ENCODE assay signal across 10 cellular contexts in genomic region chr16:9112166-9112843, GRCh38. TPM values are rescaled to one million over a fixed set of nuclear protein-coding genes. Genes with fewer than 3 reads are reported as not detected.
A peak's percentile ranks its signal among the peaks of the same experiment; 100 is the strongest.
DNase-seq lines count a peak whose midpoint lies in the region; ATAC-seq and TF ChIP-seq lines count a peak whose summit lies in the region.
"Had no signal": no experiment of that assay in that cellular context is flagged by ENCODE, and none has a peak within 500 bp of the region (broad histone marks: within the 10 kb centered on the region; RNA-seq: fewer than 3 reads in every experiment).

No MANE protein-coding gene starts in this region.

- H3K9me3 Mint-ChIP-seq in CD8-positive, alpha-beta T cell = no peaks in the 10 kb centered on the region

- intact Hi-C loops in CD8-positive, alpha-beta T cell (cut with DNase I, micrococcal nuclease) = loop anchor here in 1 of 2 experiments (2.0 kb wide), 1 partner anchor 16 kb away; no protein-coding TSS in a partner anchor

- peaks cover 47% of the 10 kb centered on the region for H3K79me2 ChIP-seq in parathyroid adenoma

- H2AFZ ChIP-seq in parathyroid adenoma = no peak overlapping the region

- no peak for DNase-seq in CD8-positive, alpha-beta T cell
- DNase-seq in T-helper 17 cell = no peak
- DNase-seq in right atrium auricular region (ENCODE audit: low spot score) = peak; percentile 57
- DNase-seq in T-helper 2 cell = no peak
- DNase-seq in ureter (ENCODE audit: low spot score) = no peak
- DNase-seq in activated CD4-positive, alpha-beta T cell treated with anti-CD3 and anti-CD28 coated beads for 48 hours = no peak
- DNase-seq in RPMI8226 = no peak
- DNase-seq: DND-41; stimulated activated CD4-positive, alpha-beta T cell treated with anti-CD3 and anti-CD28 coated beads, Interleukin-4, amount 100 ng/mL, for 4 hours had no signal

- POLR2A ChIA-PET in CD8-positive, alpha-beta T cell (lab: Charles Lee) = interaction anchor here (1.6 kb wide), 1 partner anchor 10 kb away, joined by 5 read pairs; no protein-coding TSS in a partner anchor

- peak overlapping the region; percentile 19 for H3K4me2 ChIP-seq in parathyroid adenoma (ENCODE audit: low read length)

- H3K4me3 ChIP-seq in CD8-positive, alpha-beta T cell (ENCODE audit: low read depth, low read length) = no peak overlapping the region
- H3K4me3 ChIP-seq in right atrium auricular region (no peak overlapping the region), parathyroid adenoma (ENCODE audit: low read depth, low read length) (no peak overlapping the region)

- peaks cover 86% of the 10 kb centered on the region for H3K36me3 Mint-ChIP-seq in CD8-positive, alpha-beta T cell
- H3K36me3 Mint-ChIP-seq in T-helper 17 cell (ENCODE audit: low read depth) = peaks cover 17% of the 10 kb centered on the region

- H3K4me1 Mint-ChIP-seq in CD8-positive, alpha-beta T cell (ENCODE audit: low read depth) = peaks cover 94% of the 10 kb centered on the region
- H3K4me1 Mint-ChIP-seq in T-helper 17 cell = peaks cover 73% of the 10 kb centered on the region

- H3K27ac Mint-ChIP-seq in CD8-positive, alpha-beta T cell = peak overlapping the region; percentile 68
- peak overlapping the region; percentile 95 for H3K27ac Mint-ChIP-seq in T-helper 17 cell

- H3K27ac ChIP-seq in CD8-positive, alpha-beta T cell (ENCODE audit: low read depth, low read length) = no peak overlapping the region
- H3K27ac ChIP-seq in right atrium auricular region (no peak overlapping the region), parathyroid adenoma (no peak overlapping the region)

- H3K9me3 ChIP-seq in CD8-positive, alpha-beta T cell (ENCODE audit: low read length) = no peaks in the 10 kb centered on the region
- H3K9me3 ChIP-seq in T-helper 17 cell (ENCODE audit: control insufficient read depth, low read length, poor library complexity, severe bottlenecking) = no peaks in the 10 kb centered on the region
- no peaks in the 10 kb centered on the region for H3K9me3 ChIP-seq in right atrium auricular region
- no peaks in the 10 kb centered on the region for H3K9me3 ChIP-seq in parathyroid adenoma (ENCODE audit: control insufficient read depth, low read length)

- H3K4me1 ChIP-seq in CD8-positive, alpha-beta T cell (ENCODE audit: insufficient read depth, low read length) = peaks cover 78% of the 10 kb centered on the region
- peaks cover 0 to 91% of the 10 kb centered on the region in 2 donors for H3K4me1 ChIP-seq in right atrium auricular region
- H3K4me1 ChIP-seq in parathyroid adenoma = peaks cover 38% of the 10 kb centered on the region

- H3K4me3 Mint-ChIP-seq in CD8-positive, alpha-beta T cell = peak overlapping the region; percentile 52
- peak overlapping the region; percentile 43 for H3K4me3 Mint-ChIP-seq in T-helper 17 cell

- no peak overlapping the region for H3K9ac ChIP-seq in parathyroid adenoma

- H3K27me3 ChIP-seq in CD8-positive, alpha-beta T cell (ENCODE audit: insufficient read depth, low read length) = no peaks in the 10 kb centered on the region
- H3K27me3 ChIP-seq in right atrium auricular region (no peaks in the 10 kb centered on the region), parathyroid adenoma (ENCODE audit: control insufficient read depth, insufficient read depth, low read length) (no peaks in the 10 kb centered on the region)

- CTCF ChIA-PET in CD8-positive, alpha-beta T cell (lab: Charles Lee) = interaction anchor here (1.4 to 1.7 kb wide), 2 partner anchors 9 to 22 kb away, joined by 5 read pairs; no protein-coding TSS in a partner anchor

- no peak for TF ChIP-seq CTCF in CD8-positive, alpha-beta T cell (IDR thresholded peaks at IDR 0.05)
- TF ChIP-seq CTCF in right atrium auricular region (IDR thresholded peaks at IDR 0.05) (no peak), parathyroid adenoma (IDR thresholded peaks at IDR 0.05) (no peak)

- H3K27me3 Mint-ChIP-seq in CD8-positive, alpha-beta T cell (ENCODE audit: low read depth) = no peaks in the 10 kb centered on the region
- no peaks in the 10 kb centered on the region for H3K27me3 Mint-ChIP-seq in T-helper 17 cell

- no peak for ATAC-seq in CD8-positive, alpha-beta T cell
- no peak for ATAC-seq in T-helper 17 cell

- peaks cover 15% of the 10 kb centered on the region for H3K36me3 ChIP-seq in CD8-positive, alpha-beta T cell (ENCODE audit: insufficient read depth, low read length)
- H3K36me3 ChIP-seq in right atrium auricular region = peaks cover 30% of the 10 kb centered on the region
- no peaks in the 10 kb centered on the region for H3K36me3 ChIP-seq in parathyroid adenoma (ENCODE audit: control insufficient read depth, insufficient read depth, low read length)

RNA-seq across cellular contexts. Expression of gene HAPSTR1, which starts 20.9 kb away (rescaled TPM):
- 100 to 1,000 TPM; 189 to 191 TPM for total RNA-seq in CD8-positive, alpha-beta T cell
- total RNA-seq in T-helper 17 cell (100 to 1,000 TPM; 122 to 124 TPM), right atrium auricular region (10 to 100 TPM; 36.1 to 38.6 TPM), ureter (81.1 TPM)
